In the genomic region with DNA sequence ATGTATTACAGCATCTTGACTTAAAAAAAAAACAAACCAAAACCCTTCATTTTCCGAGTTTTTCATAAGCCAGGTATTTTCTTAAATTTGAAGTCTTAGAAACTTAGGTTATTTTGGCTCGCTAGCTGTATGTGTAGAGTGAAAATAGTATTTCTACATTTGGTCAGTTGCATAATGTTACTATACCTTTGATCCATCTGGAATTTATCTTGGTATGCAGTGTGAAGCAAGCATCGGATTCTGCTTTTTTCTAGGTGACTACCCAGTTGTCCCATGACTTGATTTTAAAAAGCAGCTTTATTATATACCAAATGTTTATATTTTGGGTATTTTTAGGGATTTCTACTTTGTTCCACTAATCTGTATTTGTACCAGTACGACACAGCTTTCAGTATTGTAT, we compare ENCODE assay signal across 31 cellular contexts.
"Had no signal": no experiment of that assay in that cellular context is flagged by ENCODE, and none has a peak within 500 bp of the region (broad histone marks: within the 10 kb centered on the region; RNA-seq: fewer than 3 reads in every experiment).

No MANE protein-coding gene starts in this region.

- H3K9me3 Mint-ChIP-seq: activated CD4-positive, alpha-beta T cell treated with anti-CD3 and anti-CD28 coated beads, Interleukin-2, amount 10 ng/mL, durations not matched to agents 24 days and 14 days; activated CD8-positive, alpha-beta T cell treated with anti-CD3 and anti-CD28 coated beads for 36 hours; activated naive CD8-positive, alpha-beta T cell treated with anti-CD3 and anti-CD28 coated beads for 36 hours; activated T-cell treated with anti-CD3 and anti-CD28 coated beads, Interleukin-2, amount 50 U/mL, for 72 hours; activated T-helper 17 cell treated with anti-CD3 and anti-CD28 coated beads, Interleukin-2, amount 50 U/mL, for 72 hours; T-helper 1 cell treated with Interleukin-12 subunit alpha and Interleukin-12 subunit beta and Interleukin-4 antibody, amounts not matched to agents 30 μg/mL and 1 μg/mL, for 36 hours; T-helper 2 cell treated with Interferon-gamma antibody and Interleukin-4, amounts not matched to agents 5 μg/mL and 100 μg/mL, for 36 hours had no signal

- DNase-seq: activated CD4-positive, alpha-beta T cell treated with anti-CD3 and anti-CD28 coated beads, Interleukin-2, amount 10 ng/mL, durations not matched to agents 24 days and 14 days; activated CD4-positive, alpha-beta T cell treated with anti-CD3 and anti-CD28 coated beads, Interleukin-2, amount 50 U/mL, for 4 hours; activated CD8-positive, alpha-beta T cell treated with anti-CD3 and anti-CD28 coated beads for 36 hours; activated effector memory CD4-positive, alpha-beta T cell treated with anti-CD3 and anti-CD28 coated beads, Interleukin-2, amount 50 U/mL, for 16 hours; activated naive CD4-positive, alpha-beta T cell; activated naive CD4-positive, alpha-beta T cell treated with anti-CD3 and anti-CD28 coated beads, Interleukin-2, amount 50 U/mL, for 16 hours; activated naive CD8-positive, alpha-beta T cell treated with anti-CD3 and anti-CD28 coated beads for 36 hours; activated T-cell treated with anti-CD3 and anti-CD28 coated beads, Interleukin-2, amount 50 U/mL, for 1 hour; activated T-cell treated with anti-CD3 and anti-CD28 coated beads, Interleukin-2, amount 50 U/mL, for 72 hours; body of pancreas; caudate nucleus; Karpas-422; KBM-7; MG63; MV-4-11; NCI-H1092; NCI-H1436 treated with DMSO at 0.1 percent for 48 hours; NCI-H1694 treated with DMSO at 0.1 percent for 48 hours; NCI-H2029; NCI-H510A treated with DMSO at 0.1 percent for 48 hours; NCI-H69; SHP77; SK-N-SH had no signal

- H3K27ac ChIP-seq: body of pancreas, SJSA1 had no signal

- ATAC-seq: activated CD8-positive, alpha-beta T cell treated with anti-CD3 and anti-CD28 coated beads for 36 hours; activated T-cell treated with anti-CD3 and anti-CD28 coated beads, Interleukin-2, amount 50 U/mL, for 72 hours; activated T-helper 17 cell treated with anti-CD3 and anti-CD28 coated beads, Interleukin-2, amount 50 U/mL, for 72 hours; body of pancreas; Panc1 had no signal

- FAIRE-seq: astrocyte, bronchial epithelial cell, TTC549 had no signal

- H3K9me3 ChIP-seq: body of pancreas, MG63, SJSA1, SK-N-SH had no signal

- H3K36me3 ChIP-seq: MG63, SJSA1 had no signal

- H3K9me2 ChIP-seq: SK-N-SH had no signal

- H3K4me3 Mint-ChIP-seq: activated CD4-positive, alpha-beta T cell treated with anti-CD3 and anti-CD28 coated beads, Interleukin-2, amount 10 ng/mL, durations not matched to agents 24 days and 14 days; activated CD8-positive, alpha-beta T cell treated with anti-CD3 and anti-CD28 coated beads for 36 hours; activated naive CD8-positive, alpha-beta T cell treated with anti-CD3 and anti-CD28 coated beads for 36 hours; activated T-cell treated with anti-CD3 and anti-CD28 coated beads, Interleukin-2, amount 50 U/mL, for 72 hours; activated T-helper 17 cell treated with anti-CD3 and anti-CD28 coated beads, Interleukin-2, amount 50 U/mL, for 72 hours; T-helper 1 cell treated with Interleukin-12 subunit alpha and Interleukin-12 subunit beta and Interleukin-4 antibody, amounts not matched to agents 30 μg/mL and 1 μg/mL, for 36 hours; T-helper 2 cell treated with Interferon-gamma antibody and Interleukin-4, amounts not matched to agents 5 μg/mL and 100 μg/mL, for 36 hours had no signal

- H3K27me3 ChIP-seq: body of pancreas, MG63, SJSA1 had no signal

- H3K4me1 ChIP-seq: SJSA1 had no signal

- H3K9ac ChIP-seq: SK-N-SH had no signal

- H3K27ac Mint-ChIP-seq: activated CD4-positive, alpha-beta T cell treated with anti-CD3 and anti-CD28 coated beads, Interleukin-2, amount 10 ng/mL, durations not matched to agents 24 days and 14 days; activated CD8-positive, alpha-beta T cell treated with anti-CD3 and anti-CD28 coated beads for 36 hours; activated naive CD8-positive, alpha-beta T cell treated with anti-CD3 and anti-CD28 coated beads for 36 hours; activated T-cell treated with anti-CD3 and anti-CD28 coated beads, Interleukin-2, amount 50 U/mL, for 72 hours; activated T-helper 17 cell treated with anti-CD3 and anti-CD28 coated beads, Interleukin-2, amount 50 U/mL, for 72 hours; T-helper 1 cell treated with Interleukin-12 subunit alpha and Interleukin-12 subunit beta and Interleukin-4 antibody, amounts not matched to agents 30 μg/mL and 1 μg/mL, for 36 hours; T-helper 2 cell treated with Interferon-gamma antibody and Interleukin-4, amounts not matched to agents 5 μg/mL and 100 μg/mL, for 36 hours had no signal

- H3K4me2 ChIP-seq: SK-N-SH had no signal

- H3K27me3 Mint-ChIP-seq: activated CD4-positive, alpha-beta T cell treated with anti-CD3 and anti-CD28 coated beads, Interleukin-2, amount 10 ng/mL, durations not matched to agents 24 days and 14 days; activated CD8-positive, alpha-beta T cell treated with anti-CD3 and anti-CD28 coated beads for 36 hours; activated naive CD8-positive, alpha-beta T cell treated with anti-CD3 and anti-CD28 coated beads for 36 hours; activated T-helper 17 cell treated with anti-CD3 and anti-CD28 coated beads, Interleukin-2, amount 50 U/mL, for 72 hours had no signal

- H3K4me3 ChIP-seq: body of pancreas, MG63, SJSA1 had no signal
